ENCODE assay signal across 9 cellular contexts in the genomic region with DNA sequence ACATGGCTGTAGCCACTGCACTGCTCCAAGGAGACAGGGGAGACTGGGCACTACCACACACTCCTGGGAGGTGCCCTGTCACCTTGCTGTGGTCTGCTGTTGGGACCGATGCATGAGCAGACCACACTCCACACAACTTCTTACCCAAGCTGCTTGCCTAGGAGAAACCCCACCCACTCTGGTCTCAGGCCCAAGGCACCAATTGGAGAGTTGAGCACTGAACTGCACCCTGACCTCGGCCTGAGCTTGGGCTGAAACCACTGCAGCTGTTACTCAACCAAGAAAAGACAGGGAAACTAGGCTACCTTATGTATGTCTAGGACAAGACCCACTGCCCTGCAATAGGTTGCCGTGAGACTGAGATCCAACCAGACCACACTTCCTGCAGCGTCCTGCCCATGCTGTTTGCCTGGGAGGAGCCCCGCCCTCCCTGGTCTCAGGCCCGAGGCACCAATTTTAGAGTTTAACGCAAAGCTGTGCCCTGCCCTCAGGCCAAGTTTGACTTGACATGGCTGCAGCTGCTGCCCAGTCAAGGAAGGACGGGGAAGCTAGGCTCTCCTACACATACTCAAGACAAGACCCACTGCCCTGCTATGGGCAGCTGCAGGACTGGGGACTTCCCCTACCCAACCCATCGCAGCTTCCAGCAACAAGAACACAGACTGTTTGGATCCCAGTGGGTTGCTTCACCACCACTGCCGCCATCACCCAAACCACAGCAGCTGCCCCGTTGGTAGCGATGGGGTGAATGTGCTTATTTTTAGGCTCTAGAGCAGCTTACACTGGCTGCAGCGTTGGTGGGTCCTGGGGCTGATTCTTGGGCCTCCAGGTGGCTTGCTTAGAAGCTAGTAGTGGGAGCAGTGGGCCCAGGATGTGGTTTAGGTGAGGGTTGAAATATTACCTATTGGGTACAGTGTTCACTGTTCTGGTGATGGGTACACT.
DNase-seq lines count a peak whose midpoint lies in the region; ATAC-seq and TF ChIP-seq lines count a peak whose summit lies in the region.
"Had no signal": no experiment of that assay in that cellular context is flagged by ENCODE, and none has a peak within 500 bp of the region (broad histone marks: within the 10 kb centered on the region; RNA-seq: fewer than 3 reads in every experiment).

No MANE protein-coding gene starts in this region.

- H3K9me3 Mint-ChIP-seq in endodermal cell: peaks cover 14% of the 10 kb centered on the region

- peak; percentile 86 for DNase-seq in GM12865 (ENCODE audit: low read depth)
- peak; percentile 91 for DNase-seq in NB4 (ENCODE audit: low read depth)
- DNase-seq in endodermal cell: peak; percentile 37
- DNase-seq in A673 (ENCODE audit: low spot score): no peak
- DNase-seq in NCI-H1436 treated with DMSO at 0.1 percent for 48 hours (lab: John Stamatoyannopoulos, UW): no peak
- no peak for DNase-seq in kidney glomerular epithelial cell (lab: John Stamatoyannopoulos, UW)
- no peak for DNase-seq in NCI-H1048 (lab: John Stamatoyannopoulos, UW)
- DNase-seq: NCI-H748 treated with DMSO at 0.1 percent for 48 hours had no signal

- no peaks in the 10 kb centered on the region for H3K4me1 Mint-ChIP-seq in endodermal cell

- POLR2A ChIA-PET in A673 (lab: Charles Lee; ENCODE audit: low non-redundant PET): no interaction called here

- no TSS peak for BruUV-seq in A673 (replicated peaks; lab: Mats Ljungman, UMichigan)

- no peak overlapping the region; the same call in none of the 2 replicates for H3K4me3 ChIP-seq in GM12865 (ENCODE audit: low read depth, low read length)
- peak overlapping the region; percentile 12 for H3K4me3 ChIP-seq in NB4 (ENCODE audit: low read depth, low read length)
- H3K4me3 ChIP-seq in endodermal cell (ENCODE audit: low read length): no peak overlapping the region
- H3K4me3 ChIP-seq in A673 (ENCODE audit: low read depth, low read length, poor library complexity, severe bottlenecking): no peak overlapping the region

- CTCF ChIA-PET in A673 (lab: Charles Lee): no interaction called here

- 85 to 91% methylated on average over 6 to 13 of the region's 13 CpGs for WGBS in endodermal cell (ENCODE audit: insufficient coverage in 1 of 2, insufficient read length in 1 of 2), 2 experiments

- intact Hi-C loops in A673 (cut with micrococcal nuclease; ENCODE audit: unreplicated experiment): no loop called here

- H3K27ac ChIP-seq in endodermal cell (ENCODE audit: low read depth, low read length): no peak overlapping the region
- H3K27ac ChIP-seq in A673 (ENCODE audit: low read depth, low read length, poor library complexity, severe bottlenecking): no peak overlapping the region

- H3K27me3 ChIP-seq in endodermal cell (ENCODE audit: control insufficient read depth, insufficient read depth, low read length, poor library complexity, severe bottlenecking) (no peaks in the 10 kb centered on the region), A673 (replicated peaks; ENCODE audit: insufficient read depth, low read depth, low read length, poor library complexity) (no peaks in the 10 kb centered on the region)

- no peaks in the 10 kb centered on the region for H3K36me3 Mint-ChIP-seq in endodermal cell (ENCODE audit: low read depth)

- peak; percentile 62 for ATAC-seq in GM21447 (IDR thresholded peaks at IDR 0.05; ENCODE audit: unreplicated experiment)

- no peak for TF ChIP-seq POLR2A in NB4 (IDR thresholded peaks at IDR 0.05; ENCODE audit: extremely low read depth, insufficient read length)

- no peak overlapping the region for H3K4me3 Mint-ChIP-seq in endodermal cell

- TF ChIP-seq CTCF in GM12865 (IDR thresholded peaks at IDR 0.05; ENCODE audit: insufficient read depth, low read depth, low read length, missing control alignments): no peak
- no peak for TF ChIP-seq CTCF in NB4 (IDR thresholded peaks at IDR 0.05; ENCODE audit: low read depth, low read length)
- no peak for TF ChIP-seq CTCF in endodermal cell (conservative IDR thresholded peaks at IDR 0.05)
- TF ChIP-seq CTCF in A673 (conservative IDR thresholded peaks at IDR 0.05; ENCODE audit: low read depth, low read length): no peak

- no peaks in the 10 kb centered on the region for H3K9me3 ChIP-seq in endodermal cell (ENCODE audit: control insufficient read depth, low read length)
- no peaks in the 10 kb centered on the region for H3K9me3 ChIP-seq in A673 (ENCODE audit: low read depth, low read length, poor library complexity, severe bottlenecking)

- H3K36me3 ChIP-seq in endodermal cell (ENCODE audit: control insufficient read depth, insufficient read depth, low read length) (no peaks in the 10 kb centered on the region), A673 (ENCODE audit: insufficient read depth, low read length, poor library complexity, severe bottlenecking) (no peaks in the 10 kb centered on the region)

- H3K4me1 ChIP-seq in endodermal cell (ENCODE audit: control insufficient read depth, insufficient read depth, low read length) (no peaks in the 10 kb centered on the region), A673 (ENCODE audit: insufficient read depth, low read length, poor library complexity, severe bottlenecking) (peaks cover 6% of the 10 kb centered on the region)

- no peak overlapping the region for H3K27ac Mint-ChIP-seq in endodermal cell

- peaks cover 4% of the 10 kb centered on the region for H3K27me3 Mint-ChIP-seq in endodermal cell (ENCODE audit: insufficient read depth)

- no peak overlapping the region for H3K9ac ChIP-seq in endodermal cell (ENCODE audit: extremely low read depth, low read length, poor library complexity, severe bottlenecking)

Comparison
In these comparisons a context has a peak if more than half of its experiments do, and no peak if none do; other contexts are left out.
1. DNase-seq: peak in GM12865 (single experiment), NB4 (single experiment) and endodermal cell (single experiment); none in A673 (single experiment), NCI-H1436 treated with DMSO at 0.1 percent for 48 hours (single experiment), kidney glomerular epithelial cell (single experiment) and NCI-H1048 (single experiment).